ENCODE assay signal across 8 cellular contexts in genomic region chr13:75549262-75550158, GRCh38. TPM values are rescaled to one million over a fixed set of nuclear protein-coding genes. Genes with fewer than 3 reads are reported as not detected.
DNase-seq lines count a peak whose midpoint lies in the region; ATAC-seq and TF ChIP-seq lines count a peak whose summit lies in the region.

Gene UCHL3 (plus strand): TSS chr13:75549791. CDS start chr13:75549821, 30 bp downstream.

- intact Hi-C loops in adrenal gland (cut with DNase I) = loop anchor here in 1 of 2 donors (10.0 kb wide), 1 partner anchor 65 kb away; the partner anchor contains the start of gene TBC1D4
- intact Hi-C loops in heart left ventricle (cut with DNase I) = loop anchor here in 9 of 10 donors (1.0 to 10.0 kb wide), 6 partner anchors 12 to 182 kb away; partner anchors contain the start of genes TBC1D4 (in 3 of the 9) and COMMD6 (in 1 of the 9)
- intact Hi-C loops in posterior cingulate gyrus (cut with DNase I) = loop anchor here (1.0 to 5.0 kb wide), 3 partner anchors 11 to 177 kb away; partner anchors contain the start of gene TBC1D4
- intact Hi-C loops in upper lobe of right lung (cut with DNase I) = no loop called here

- peak within 1 kb of the TSS; percentile 3 to 88 (median 70) for H3K4me3 ChIP-seq in adrenal gland
- peak within 1 kb of the TSS; percentile 61 to 99 (median 87) for H3K4me3 ChIP-seq in heart left ventricle
- peak within 1 kb of the TSS; percentile 93 for H3K4me3 ChIP-seq in upper lobe of right lung

- H3K9me3 ChIP-seq in adrenal gland (replicated peaks in 1 of 3) = no peaks in the 10 kb centered on the region
- H3K9me3 ChIP-seq in heart left ventricle = no peaks in the 10 kb centered on the region
- H3K9me3 ChIP-seq in upper lobe of right lung = no peaks in the 10 kb centered on the region

- POLR2A ChIA-PET in T-cell (lab: Charles Lee) = interaction anchor here (0.6 to 0.7 kb wide), 5 partner anchors 7 to 122 kb away, joined by 3 to 13 read pairs (median 7); no protein-coding TSS in a partner anchor

- H3K36me3 ChIP-seq in adrenal gland (replicated peaks in 1 of 2) (no peaks in the 10 kb centered on the region), heart left ventricle (peaks cover 0 to 9% (median 3%) of the 10 kb centered on the region in 9 donors), upper lobe of right lung (no peaks in the 10 kb centered on the region)

- H3K4me1 ChIP-seq in adrenal gland (replicated peaks in 1 of 2) (peaks cover 0 to 77% of the 10 kb centered on the region in 2 donors), heart left ventricle (peaks cover 0 to 16% (median 10%) of the 10 kb centered on the region in 12 donors), upper lobe of right lung (peaks cover 8% of the 10 kb centered on the region)

- no peaks in the 10 kb centered on the region for H3K27me3 Mint-ChIP-seq in T-cell

- H3K36me3 Mint-ChIP-seq in T-cell = peaks cover 14% of the 10 kb centered on the region

- ATAC-seq in HG02798 (IDR thresholded peaks at IDR 0.05; ENCODE audit: poor library complexity, unreplicated experiment) = peak; percentile 97
- ATAC-seq in T-cell (replicated peaks in 1 of 4) = peak; percentile 90 to 95 (median 92)
- peak; percentile 96 to 99 (median 98) for ATAC-seq in heart left ventricle
- ATAC-seq in upper lobe of right lung = peak; percentile 97

- DNase-seq in NCI-H1436 (lab: John Stamatoyannopoulos, UW) = peak; percentile 97
- DNase-seq in T-cell = peak; percentile 92 to 98 (median 96)
- DNase-seq in adrenal gland = peak; percentile 96 to 99 (median 98)
- DNase-seq in heart left ventricle = peak; percentile 95 to 99 (median 97)
- peak; percentile 93 to 99 (median 94) for DNase-seq in posterior cingulate gyrus
- DNase-seq in upper lobe of right lung = peak; percentile 99

- TF ChIP-seq POLR2A in adrenal gland (IDR thresholded peaks at IDR 0.05) = peak; percentile 60 to 79
- peak in 1 of 2 donors; percentile 68 for TF ChIP-seq POLR2A in heart left ventricle (IDR thresholded peaks at IDR 0.05)

- peak within 1 kb of the TSS; percentile 97 to 98 for H3K27ac Mint-ChIP-seq in T-cell

- TF ChIP-seq CTCF in GM12874 (IDR thresholded peaks at IDR 0.05; ENCODE audit: insufficient read depth, low read depth, low read length) = peak; percentile 92
- TF ChIP-seq CTCF in adrenal gland (IDR thresholded peaks at IDR 0.05) = peak; percentile 77 to 96 (median 95)
- peak; percentile 74 to 99 (median 87) for TF ChIP-seq CTCF in heart left ventricle (IDR thresholded peaks at IDR 0.05)
- peak; percentile 90 for TF ChIP-seq CTCF in upper lobe of right lung (IDR thresholded peaks at IDR 0.05)

- peaks cover 42 to 46% (median 44%) of the 10 kb centered on the region in 3 donors for H3K4me1 Mint-ChIP-seq in T-cell

- H3K27me3 ChIP-seq in adrenal gland (no peaks in the 10 kb centered on the region), heart left ventricle (no peaks in the 10 kb centered on the region), upper lobe of right lung (no peaks in the 10 kb centered on the region)

- CTCF ChIA-PET in T-cell (lab: Charles Lee) = interaction anchor here (0.5 to 2.1 kb wide), 7 partner anchors 11 to 1946 kb away, joined by 3 to 11 read pairs (median 3); partner anchors contain the start of gene COMMD6 (in 2 of the 2)

- no peaks in the 10 kb centered on the region for H3K9me3 Mint-ChIP-seq in T-cell

- H3K27ac ChIP-seq in adrenal gland (peak within 1 kb of the TSS; percentile 57 to 95 (median 73)), heart left ventricle (peak within 1 kb of the TSS; percentile 64 to 95 (median 84)), upper lobe of right lung (peak within 1 kb of the TSS; percentile 93)

- peak within 1 kb of the TSS; percentile 87 to 93 (median 91) for H3K4me3 Mint-ChIP-seq in T-cell

- 0 to 1% (median 0%) methylated on average over 53 to 74 of the region's 74 CpGs for whole genome bisulfite sequencing in adrenal gland, 4 donors
- WGBS in heart left ventricle, 4 donors = 1% methylated on average over 46 to 74 of the region's 74 CpGs

RNA-seq across cellular contexts. Expression of gene UCHL3, which starts in this region (rescaled TPM):
- 10 to 100 TPM; 13.9 to 26.5 (median 16.0) TPM for total RNA-seq in T-cell
- 10 to 100 TPM; 35.0 to 89.6 (median 62.7) TPM for total RNA-seq in adrenal gland
- polyA plus RNA-seq in adrenal gland = 100 to 1,000 TPM in 1 of 3 donors, 10 to 100 TPM in 2; 33.5 to 183 (median 42.4) TPM
- total RNA-seq in heart left ventricle = 10 to 100 TPM; 16.3 to 52.8 (median 27.6) TPM
- polyA plus RNA-seq in heart left ventricle = 10 to 100 TPM; 16.6 to 72.1 TPM
- total RNA-seq in upper lobe of right lung = 12.9 TPM

Comparison
In these comparisons a context has a peak if more than half of its experiments do, and no peak if none do; other contexts are left out.
1. Peak in every context shown above with its lines: DNase-seq, ATAC-seq, H3K4me3 ChIP-seq and H3K27ac ChIP-seq.